In the genomic region with DNA sequence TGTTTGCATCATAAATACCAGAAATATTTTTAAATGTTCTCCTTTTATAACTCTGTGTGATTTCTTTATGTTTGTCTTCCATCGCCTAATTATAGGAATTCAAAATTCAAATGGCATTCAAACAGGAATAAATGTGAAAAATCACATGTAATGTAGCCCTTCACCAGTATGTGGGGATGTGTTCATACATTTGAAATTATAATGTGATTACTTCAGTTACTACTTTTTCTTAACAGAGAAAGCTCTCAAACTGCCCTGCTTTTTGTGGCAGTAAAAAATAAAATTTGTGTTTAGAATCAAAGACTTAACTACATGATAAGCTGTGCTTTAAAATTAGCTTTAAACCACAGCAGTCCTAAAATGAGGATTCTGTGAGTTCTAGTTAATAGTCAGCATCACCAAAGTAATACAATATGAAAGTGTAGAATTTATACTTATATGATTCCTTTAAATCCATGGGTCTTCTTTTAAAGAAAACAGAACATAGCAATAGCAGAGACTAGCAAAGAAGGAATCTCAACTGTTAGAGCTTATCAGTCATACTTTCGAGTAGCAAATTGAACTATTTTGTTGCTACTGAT, we compare ENCODE assay signal across 9 cellular contexts. TPM values are rescaled to one million over a fixed set of nuclear protein-coding genes. Genes with fewer than 3 reads are reported as not detected.
DNase-seq lines count a peak whose midpoint lies in the region; ATAC-seq, FAIRE-seq and TF ChIP-seq lines count a peak whose summit lies in the region.
"Had no signal": no experiment of that assay in that cellular context is flagged by ENCODE, and none has a peak within 500 bp of the region (broad histone marks: within the 10 kb centered on the region; RNA-seq: fewer than 3 reads in every experiment).

No MANE protein-coding gene starts in this region.

- H3K4me3 ChIP-seq in neural progenitor cell, result no peak overlapping the region

- H3K4me3 Mint-ChIP-seq in neural progenitor cell, result no peak overlapping the region

- no peaks in the 10 kb centered on the region for H3K79me2 ChIP-seq in neural progenitor cell (ENCODE audit: low read depth)

- peak; percentile 27 for TF ChIP-seq CTCF in D721Med (IDR thresholded peaks at IDR 0.05; ENCODE audit: insufficient read depth, missing control alignments)
- peak; percentile 16 for TF ChIP-seq CTCF in neural progenitor cell (IDR thresholded peaks at IDR 0.05)

- H3K27me3 Mint-ChIP-seq in neural progenitor cell (ENCODE audit: insufficient read depth, low read depth), result no peaks in the 10 kb centered on the region

- peaks cover 3% of the 10 kb centered on the region for H3F3A ChIP-seq in neural progenitor cell (ENCODE audit: low read depth)

- H3K27ac ChIP-seq in neural progenitor cell, result no peak overlapping the region

- H3K36me3 Mint-ChIP-seq in neural progenitor cell, result no peaks in the 10 kb centered on the region

- no peaks in the 10 kb centered on the region for H4K20me1 ChIP-seq in neural progenitor cell (ENCODE audit: low read depth)

- DNase-seq in D721Med (ENCODE audit: insufficient read length, low spot score), result no peak
- peak; percentile 30 for DNase-seq in NAMALWA (ENCODE audit: low spot score)
- DNase-seq in dermis microvascular lymphatic vessel endothelial cell (ENCODE audit: low read depth in 2 of 2), result peak; percentile 7 to 39
- DNase-seq in neural progenitor cell (ENCODE audit: low spot score), result no peak
- no peak for DNase-seq in NCI-H1048 (lab: John Stamatoyannopoulos, UW)
- DNase-seq in SHP77 treated with DMSO at 0.1 percent for 48 hours (lab: John Stamatoyannopoulos, UW), result no peak
- DNase-seq in urothelium cell line (ENCODE audit: low spot score), result no peak
- DNase-seq: SIG-M5 had no signal

- H3K4me1 Mint-ChIP-seq in neural progenitor cell, result no peaks in the 10 kb centered on the region

- no peaks in the 10 kb centered on the region for H3K36me3 ChIP-seq in neural progenitor cell

- no peak overlapping the region for H3K4me2 ChIP-seq in neural progenitor cell

- no peak overlapping the region for H3K27ac Mint-ChIP-seq in neural progenitor cell

- peaks cover 7% of the 10 kb centered on the region for H3K4me1 ChIP-seq in neural progenitor cell

- no peak overlapping the region for H2AFZ ChIP-seq in neural progenitor cell (replicated peaks)

- no peaks in the 10 kb centered on the region for H3K9me3 ChIP-seq in neural progenitor cell (ENCODE audit: low read depth)

- no peaks in the 10 kb centered on the region for H3K27me3 ChIP-seq in neural progenitor cell

- FAIRE-seq in D721Med (lab: Jason Lieb, UNC) (no peak), urothelium cell line (lab: Jason Lieb, UNC) (no peak)

- no peaks in the 10 kb centered on the region for H3K9me3 Mint-ChIP-seq in neural progenitor cell

- no peak overlapping the region for H3K9ac ChIP-seq in neural progenitor cell

- no peak for ATAC-seq in GM21515 (IDR thresholded peaks at IDR 0.05; ENCODE audit: unreplicated experiment)

RNA-seq across cellular contexts. Expression of gene HERC4, which starts 7.8 kb away (rescaled TPM):
- total RNA-seq in dermis microvascular lymphatic vessel endothelial cell, result 33.2 and 34.0 TPM in 2 replicates
- total RNA-seq in neural progenitor cell (ENCODE audit: low replicate concordance), result 52.1 and 74.2 TPM in 2 replicates

RNA-seq across cellular contexts. Expression of gene MYPN, which starts 26.4 kb away (rescaled TPM):
- total RNA-seq in dermis microvascular lymphatic vessel endothelial cell (under 0.01 TPM in 1 of 2 replicates, not detected in the other), neural progenitor cell (ENCODE audit: low replicate concordance) (not detected in 2 replicates)

Comparison
In these comparisons a context has a peak if more than half of its experiments do, and no peak if none do; other contexts are left out.
1. DNase-seq: peak in NAMALWA (single experiment) and dermis microvascular lymphatic vessel endothelial cell (2 of 2); none in D721Med (single experiment), neural progenitor cell (single experiment), NCI-H1048 (single experiment), SHP77 treated with DMSO at 0.1 percent for 48 hours (single experiment) and urothelium cell line (single experiment).